9 cellular contexts compared by ENCODE assay signal in genomic region chr14:102545461-102546265, GRCh38. TPM values are rescaled to one million over a fixed set of nuclear protein-coding genes. Genes with fewer than 3 reads are reported as not detected.
DNase-seq lines count a peak whose midpoint lies in the region; ATAC-seq and TF ChIP-seq lines count a peak whose summit lies in the region.
"Had no signal": no experiment of that assay in that cellular context is flagged by ENCODE, and none has a peak within 500 bp of the region (broad histone marks: within the 10 kb centered on the region; RNA-seq: fewer than 3 reads in every experiment).

No MANE protein-coding gene starts in this region.

- no peak overlapping the region for H3K4me3 Mint-ChIP-seq in nephron progenitor cell
- no peak overlapping the region for H3K4me3 Mint-ChIP-seq in activated CD4-positive, alpha-beta memory T cell treated with anti-CD3 and anti-CD28 coated beads for 36 hours

- POLR2A ChIA-PET in activated CD4-positive, alpha-beta memory T cell treated with anti-CD3 and anti-CD28 coated beads for 36 hours (lab: Charles Lee), result no interaction called here

- intact Hi-C loops in activated CD4-positive, alpha-beta memory T cell treated with anti-CD3 and anti-CD28 coated beads for 36 hours (cut with micrococcal nuclease), result no loop called here

- DNase-seq in EL, result peak; percentile 61
- no peak for DNase-seq in NT2/D1 (ENCODE audit: low read depth, low spot score)
- DNase-seq in epidermal melanocyte (ENCODE audit: insufficient read length, low spot score), result peak; percentile 31
- DNase-seq in nephron progenitor cell, result no peak
- DNase-seq in activated CD4-positive, alpha-beta memory T cell treated with anti-CD3 and anti-CD28 coated beads for 36 hours, result no peak
- no peak for DNase-seq in AG08396 (ENCODE audit: low spot score)
- no peak for DNase-seq in activated CD8-positive, alpha-beta memory T cell treated with anti-CD3 and anti-CD28 coated beads, Interleukin-2, amount 50 U/mL, for 48 hours
- DNase-seq: stimulated activated CD4-positive, alpha-beta T cell treated with anti-CD3 and anti-CD28 coated beads, Interleukin-4, amount 100 ng/mL, for 1 hour had no signal

- peak overlapping the region; percentile 80 for H3K9ac ChIP-seq in NT2/D1 (ENCODE audit: insufficient read length, low read depth)

- peak overlapping the region; percentile 49 for H3K27ac Mint-ChIP-seq in nephron progenitor cell
- H3K27ac Mint-ChIP-seq in activated CD4-positive, alpha-beta memory T cell treated with anti-CD3 and anti-CD28 coated beads for 36 hours, result no peak overlapping the region

- no peaks in the 10 kb centered on the region for H3K27me3 ChIP-seq in NT2/D1 (ENCODE audit: insufficient read depth, insufficient read length)

- no peaks in the 10 kb centered on the region for H3K9me3 ChIP-seq in NT2/D1 (ENCODE audit: insufficient read depth, low read length)

- H3K36me3 ChIP-seq in NT2/D1 (ENCODE audit: insufficient read depth, insufficient read length, low read length), result no peaks in the 10 kb centered on the region

- peaks cover 9% of the 10 kb centered on the region for H3K4me1 ChIP-seq in NT2/D1 (ENCODE audit: insufficient read depth, insufficient read length)

- H3K4me3 ChIP-seq in NT2/D1 (ENCODE audit: insufficient read length, low read depth), result peak overlapping the region; percentile 49

- H3K36me3 Mint-ChIP-seq in nephron progenitor cell (ENCODE audit: low read depth), result no peaks in the 10 kb centered on the region
- no peaks in the 10 kb centered on the region for H3K36me3 Mint-ChIP-seq in activated CD4-positive, alpha-beta memory T cell treated with anti-CD3 and anti-CD28 coated beads for 36 hours

- ATAC-seq in GM19397 (IDR thresholded peaks at IDR 0.05; ENCODE audit: unreplicated experiment), result no peak

- H3K9me3 Mint-ChIP-seq in nephron progenitor cell, result no peaks in the 10 kb centered on the region
- H3K9me3 Mint-ChIP-seq in activated CD4-positive, alpha-beta memory T cell treated with anti-CD3 and anti-CD28 coated beads for 36 hours, result no peaks in the 10 kb centered on the region

- CTCF ChIA-PET in activated CD4-positive, alpha-beta memory T cell treated with anti-CD3 and anti-CD28 coated beads for 36 hours (lab: Charles Lee), result no interaction called here

- no peak for TF ChIP-seq CTCF in nephron progenitor cell (IDR thresholded peaks at IDR 0.05)

- H3K4me1 Mint-ChIP-seq in nephron progenitor cell, result peaks cover 44% of the 10 kb centered on the region
- H3K4me1 Mint-ChIP-seq in activated CD4-positive, alpha-beta memory T cell treated with anti-CD3 and anti-CD28 coated beads for 36 hours (ENCODE audit: low read depth), result peaks cover 2% of the 10 kb centered on the region

- H3K27me3 Mint-ChIP-seq in nephron progenitor cell (ENCODE audit: low read depth, poor library complexity), result peaks cover 34% of the 10 kb centered on the region
- peaks cover 23% of the 10 kb centered on the region for H3K27me3 Mint-ChIP-seq in activated CD4-positive, alpha-beta memory T cell treated with anti-CD3 and anti-CD28 coated beads for 36 hours

RNA-seq across cellular contexts. Expression of gene ANKRD9, which starts 36.1 kb away (rescaled TPM):
- total RNA-seq in activated CD4-positive, alpha-beta memory T cell treated with anti-CD3 and anti-CD28 coated beads for 36 hours, result 10 to 100 TPM; 15.2 to 17.5 TPM

RNA-seq across cellular contexts. Expression of gene RCOR1, which starts 46.8 kb away (rescaled TPM):
- 10 to 100 TPM; 14.1 to 14.3 TPM for total RNA-seq in activated CD4-positive, alpha-beta memory T cell treated with anti-CD3 and anti-CD28 coated beads for 36 hours

Comparison
In these comparisons a context has a peak if more than half of its experiments do, and no peak if none do; other contexts are left out.
1. DNase-seq: peak in EL (single experiment) and epidermal melanocyte (single experiment); none in NT2/D1 (single experiment), nephron progenitor cell (single experiment), activated CD4-positive, alpha-beta memory T cell treated with anti-CD3 and anti-CD28 coated beads for 36 hours (single experiment), AG08396 (single experiment) and activated CD8-positive, alpha-beta memory T cell treated with anti-CD3 and anti-CD28 coated beads, Interleukin-2, amount 50 U/mL, for 48 hours (single experiment).